Comparison of ENCODE assay signal across 9 cellular contexts in the genomic region with DNA sequence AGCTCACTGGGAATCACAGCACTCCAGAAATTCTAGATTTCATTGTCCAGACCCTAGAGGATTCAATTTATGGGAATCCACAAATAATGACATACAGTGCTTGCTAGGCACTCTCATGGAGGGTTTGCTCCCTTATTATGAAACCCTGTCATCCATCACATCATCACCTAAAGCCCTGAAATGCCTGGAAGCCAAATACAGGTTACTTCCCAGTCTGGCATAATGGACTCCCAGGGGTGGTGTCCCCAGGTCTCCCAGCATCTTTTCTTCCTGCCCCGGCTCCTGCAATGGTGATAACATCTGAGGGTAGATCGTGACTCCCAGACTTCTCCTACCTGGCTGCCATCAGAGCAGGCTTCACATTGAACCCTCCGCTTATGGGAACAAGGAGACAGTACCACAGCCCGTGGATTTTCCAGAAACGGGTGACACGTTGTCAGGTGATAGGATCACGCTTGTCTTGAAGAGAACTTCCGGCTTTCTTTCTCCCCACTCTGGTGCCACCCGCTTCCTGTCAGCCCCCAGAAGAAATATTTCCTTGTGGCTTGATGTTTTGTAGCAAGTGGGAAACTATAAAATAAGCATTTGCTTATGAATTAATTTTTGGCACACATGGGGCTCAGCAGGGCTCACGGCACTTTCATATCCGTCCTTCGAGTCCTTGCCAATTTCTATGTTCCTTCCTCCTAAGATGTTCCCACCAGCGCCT.
DNase-seq lines count a peak whose midpoint lies in the region; ATAC-seq and TF ChIP-seq lines count a peak whose summit lies in the region.
"Had no signal": no experiment of that assay in that cellular context is flagged by ENCODE, and none has a peak within 500 bp of the region (broad histone marks: within the 10 kb centered on the region; RNA-seq: fewer than 3 reads in every experiment).

No MANE protein-coding gene starts in this region.

- no peak overlapping the region for H3K4me3 ChIP-seq in Panc1 (ENCODE audit: low read depth in 2 of 2, low read length in 2 of 2)
- H3K4me3 ChIP-seq in astrocyte of the cerebellum (ENCODE audit: low read depth, low read length) = no peak overlapping the region
- no peak overlapping the region for H3K4me3 ChIP-seq in suprapubic skin
- no peak overlapping the region for H3K4me3 ChIP-seq in effector memory CD4-positive, alpha-beta T cell (ENCODE audit: insufficient read depth, low read depth, low read length, poor library complexity, severe bottlenecking)

- TF ChIP-seq EP300 in suprapubic skin (IDR thresholded peaks at IDR 0.05) = no peak

- ATAC-seq in Panc1 (no peak), left lobe of liver (peak; percentile 29)

- H3K9me3 ChIP-seq in Panc1 (ENCODE audit: control insufficient read depth, insufficient read depth, low read depth, low read length) (no peaks in the 10 kb centered on the region), suprapubic skin (no peaks in the 10 kb centered on the region)
- no peaks in the 10 kb centered on the region for H3K9me3 ChIP-seq in effector memory CD4-positive, alpha-beta T cell (ENCODE audit: control insufficient read depth, low read length)

- H3K27me3 ChIP-seq in Panc1 (ENCODE audit: control insufficient read depth, insufficient read depth, low read length) (no peaks in the 10 kb centered on the region), suprapubic skin (no peaks in the 10 kb centered on the region)
- no peaks in the 10 kb centered on the region for H3K27me3 ChIP-seq in effector memory CD4-positive, alpha-beta T cell (replicated peaks; ENCODE audit: control insufficient read depth, insufficient read depth, low read length, poor library complexity, severe bottlenecking)

- TF ChIP-seq CTCF in Panc1 (IDR thresholded peaks at IDR 0.05) = no peak
- no peak for TF ChIP-seq CTCF in astrocyte of the cerebellum (IDR thresholded peaks at IDR 0.05; ENCODE audit: low read depth, low read length, missing control alignments)
- TF ChIP-seq CTCF in suprapubic skin (IDR thresholded peaks at IDR 0.05) = no peak

- WGBS in suprapubic skin = 53% methylated on average over 13 of the region's 13 CpGs

- CTCF ChIA-PET in Panc1 (lab: Charles Lee) = no interaction called here

- intact Hi-C loops in Panc1 (cut with micrococcal nuclease; ENCODE audit: unreplicated experiment) = no loop called here

- H3K36me3 ChIP-seq in Panc1 (ENCODE audit: control insufficient read depth, insufficient read depth, low read length) (no peaks in the 10 kb centered on the region), suprapubic skin (no peaks in the 10 kb centered on the region)
- H3K36me3 ChIP-seq in effector memory CD4-positive, alpha-beta T cell (ENCODE audit: control insufficient read depth, insufficient read depth, low read length) = no peaks in the 10 kb centered on the region

- H3K27ac ChIP-seq in Panc1 (ENCODE audit: low read length) = peak overlapping the region; percentile 44
- H3K27ac ChIP-seq in suprapubic skin = peak overlapping the region; percentile 84
- no peak overlapping the region for H3K27ac ChIP-seq in effector memory CD4-positive, alpha-beta T cell (ENCODE audit: insufficient read depth, low read length, poor library complexity, severe bottlenecking)
- H3K27ac ChIP-seq: VCaP had no signal

- TF ChIP-seq POLR2A in suprapubic skin (IDR thresholded peaks at IDR 0.05) = no peak

- POLR2A ChIA-PET in Panc1 (lab: Charles Lee) = no interaction called here

- in situ Hi-C loops in Panc1 (cut with HindIII; ENCODE audit: low pct_unique_long_range_greater_than_20kb, low sequenced_read_pairs) (no loop called here), astrocyte of the cerebellum (cut with HindIII; ENCODE audit: low sequenced_read_pairs) (no loop called here), G401 (cut with HindIII; ENCODE audit: low sequenced_read_pairs) (no loop called here)

- H3K4me1 ChIP-seq in Panc1 (ENCODE audit: control insufficient read depth, insufficient read depth, low read length) (peaks cover 19% of the 10 kb centered on the region), suprapubic skin (peaks cover 69% of the 10 kb centered on the region)
- peaks cover 47% of the 10 kb centered on the region for H3K4me1 ChIP-seq in effector memory CD4-positive, alpha-beta T cell (ENCODE audit: control insufficient read depth, insufficient read depth, low read length, poor library complexity, severe bottlenecking)

- no peak for DNase-seq in Panc1 (ENCODE audit: low read depth, low spot score)
- peak; percentile 58 for DNase-seq in astrocyte of the cerebellum (ENCODE audit: low read depth)
- no peak for DNase-seq in left lobe of liver (ENCODE audit: low spot score)
- peak in 1 of 2 donors; percentile 74 for DNase-seq in suprapubic skin (ENCODE audit: low spot score in 2 of 2)
- DNase-seq in G401 (ENCODE audit: low spot score) = no peak
- DNase-seq in glomerular visceral epithelial cell (ENCODE audit: extremely low spot score) = no peak
- DNase-seq in effector memory CD4-positive, alpha-beta T cell = no peak
- DNase-seq: HCEC 1CT had no signal

- BruUV-seq in Panc1 (replicated peaks; lab: Mats Ljungman, UMichigan) = no TSS peak
